19 cellular contexts compared by ENCODE assay signal in the genomic region with DNA sequence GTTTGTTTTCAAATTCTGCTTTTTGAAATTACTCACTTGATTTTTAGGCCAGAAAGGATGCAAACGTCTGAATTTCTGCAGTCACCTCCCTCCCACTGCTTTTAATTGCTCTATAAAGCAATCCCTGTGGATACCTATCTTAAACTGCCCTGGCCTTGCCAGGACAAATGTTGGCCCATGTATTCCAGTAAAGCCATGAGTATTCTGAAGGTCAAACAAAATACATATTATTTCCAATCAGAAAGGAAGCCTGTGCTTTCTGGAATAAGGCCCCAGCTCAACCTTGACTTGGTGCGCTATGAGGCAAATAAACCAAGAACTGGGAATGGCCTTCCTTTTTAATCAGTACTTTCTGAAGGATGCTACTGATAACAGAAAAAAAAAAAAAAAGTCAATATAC.
A peak's percentile ranks its signal among the peaks of the same experiment; 100 is the strongest.
DNase-seq lines count a peak whose midpoint lies in the region; ATAC-seq and TF ChIP-seq lines count a peak whose summit lies in the region.
"Had no signal": no experiment of that assay in that cellular context is flagged by ENCODE, and none has a peak within 500 bp of the region (broad histone marks: within the 10 kb centered on the region; RNA-seq: fewer than 3 reads in every experiment).

No MANE protein-coding gene starts in this region.

- POLR2A ChIA-PET in GM10248 (lab: Yijun Ruan, JAX), result no interaction called here

- H3K4me1 ChIP-seq in body of pancreas, result peaks cover 60% of the 10 kb centered on the region
- peaks cover 0 to 82% (median 34%) of the 10 kb centered on the region in 4 donors for H3K4me1 ChIP-seq in tibial nerve

- TF ChIP-seq EP300 in tibial nerve (IDR thresholded peaks at IDR 0.05), result no peak

- H3K9me3 ChIP-seq in body of pancreas (no peaks in the 10 kb centered on the region), tibial nerve (no peaks in the 10 kb centered on the region)

- H3K27ac Mint-ChIP-seq in immature natural killer cell, result peak overlapping the region in 5 of 6 donors; percentile 17 to 83 (median 74)
- peak overlapping the region; percentile 81 for H3K27ac Mint-ChIP-seq in osteocyte (ENCODE audit: unreplicated experiment)

- CTCF ChIA-PET in GM10248 (lab: Yijun Ruan, JAX), result interaction anchor here (1.0 to 1.8 kb wide), 5 partner anchors 11 to 59 kb away, joined by 3 to 6 read pairs (median 5); no protein-coding TSS in a partner anchor

- H3K27me3 Mint-ChIP-seq in immature natural killer cell (ENCODE audit: low read depth in 3 of 3), result no peaks in the 10 kb centered on the region
- H3K27me3 Mint-ChIP-seq in osteocyte (ENCODE audit: unreplicated experiment), result no peaks in the 10 kb centered on the region

- 20 to 26% methylated on average over 2 of the region's 2 CpGs for WGBS in body of pancreas, 2 donors
- whole genome bisulfite sequencing in tibial nerve, 2 donors, result 48 to 51% methylated on average over 2 of the region's 2 CpGs

- H3K36me3 Mint-ChIP-seq in immature natural killer cell (no peaks in the 10 kb centered on the region), osteocyte (ENCODE audit: unreplicated experiment) (no peaks in the 10 kb centered on the region)

- intact Hi-C loops in body of pancreas (cut with DNase I), result no loop called here

- H3K4me3 Mint-ChIP-seq in immature natural killer cell (peak overlapping the region in 2 of 5 donors; percentile 3 to 15), osteocyte (ENCODE audit: unreplicated experiment) (no peak overlapping the region)

- peak; percentile 50 to 78 (median 59) for DNase-seq in body of pancreas
- no peak for DNase-seq in immature natural killer cell
- no peak for DNase-seq in osteocyte (ENCODE audit: extremely low spot score, unreplicated experiment)
- DNase-seq in tibial nerve (ENCODE audit: low spot score in 2 of 2), result no peak
- DNase-seq in SHP77 treated with DMSO at 0.1 percent for 48 hours (lab: John Stamatoyannopoulos, UW), result no peak
- no peak for DNase-seq in activated CD4-positive, alpha-beta T cell treated with anti-CD3 and anti-CD28 coated beads for 48 hours
- no peak for DNase-seq in stimulated activated naive CD4-positive, alpha-beta T cell treated with Interleukin-2 at 50 U/mL for 16 hours (lab: John Stamatoyannopoulos, UW)
- DNase-seq in GM10248 (ENCODE audit: extremely low spot score), result no peak
- DNase-seq: activated CD4-positive, alpha-beta T cell treated with anti-CD3 and anti-CD28 coated beads, Interleukin-2, amount 50 U/mL, for 48 hours; activated T-cell treated with anti-CD3 and anti-CD28 coated beads for 4 hours; GOT3; Karpas-422; NCI-H1105; NCI-H526 treated with DMSO at 0.1 percent for 48 hours; posterior cingulate gyrus; SIG-M5; small intestine; T-helper 1 cell; WERI-Rb-1 had no signal

- H3K4me3 ChIP-seq in body of pancreas, result no peak overlapping the region
- no peak overlapping the region for H3K4me3 ChIP-seq in tibial nerve

- H3K27me3 ChIP-seq in body of pancreas (no peaks in the 10 kb centered on the region), tibial nerve (no peaks in the 10 kb centered on the region)

- H3K9me3 Mint-ChIP-seq in immature natural killer cell, result no peaks in the 10 kb centered on the region
- H3K9me3 Mint-ChIP-seq in osteocyte (ENCODE audit: unreplicated experiment), result no peaks in the 10 kb centered on the region

- H3K4me1 Mint-ChIP-seq in immature natural killer cell (peaks cover 92 to 100% of the 10 kb centered on the region in 2 donors), osteocyte (ENCODE audit: unreplicated experiment) (peaks cover 52% of the 10 kb centered on the region)

- ATAC-seq in body of pancreas, result peak; percentile 85

- H3K27ac ChIP-seq in body of pancreas (peak overlapping the region in 3 of 4 donors; percentile 61 to 74 (median 64)), tibial nerve (peak overlapping the region; percentile 23 to 81 (median 56))
- H3K27ac ChIP-seq: WERI-Rb-1 had no signal

- TF ChIP-seq CTCF in body of pancreas (IDR thresholded peaks at IDR 0.05) (no peak), osteocyte (IDR thresholded peaks at IDR 0.05) (no peak), tibial nerve (IDR thresholded peaks at IDR 0.05) (no peak), GM10248 (IDR thresholded peaks at IDR 0.05; ENCODE audit: control extremely low read depth, extremely low read depth, low read depth, missing control alignments) (no peak)

- TF ChIP-seq POLR2A in body of pancreas (IDR thresholded peaks at IDR 0.05), result no peak
- TF ChIP-seq POLR2A in tibial nerve (IDR thresholded peaks at IDR 0.05), result no peak

- H3K36me3 ChIP-seq in body of pancreas (replicated peaks in 1 of 2; ENCODE audit: insufficient read depth in 1 of 2, low read depth in 2 of 2) (no peaks in the 10 kb centered on the region), tibial nerve (no peaks in the 10 kb centered on the region)
- H3K36me3 ChIP-seq: WERI-Rb-1 had no signal

Comparison
In these comparisons a context has a peak if more than half of its experiments do, and no peak if none do; other contexts are left out.
1. DNase-seq: peak in body of pancreas (4 of 4); none in immature natural killer cell (0 of 3), osteocyte (single experiment), tibial nerve (0 of 2), SHP77 treated with DMSO at 0.1 percent for 48 hours (single experiment), activated CD4-positive, alpha-beta T cell treated with anti-CD3 and anti-CD28 coated beads for 48 hours (single experiment), stimulated activated naive CD4-positive, alpha-beta T cell treated with Interleukin-2 at 50 U/mL for 16 hours (single experiment) and GM10248 (single experiment).